Comparison of ENCODE assay signal across 8 cellular contexts in genomic region chr18:35231052-35231451, GRCh38. TPM values are rescaled to one million over a fixed set of nuclear protein-coding genes. Genes with fewer than 3 reads are reported as not detected.
DNase-seq lines count a peak whose midpoint lies in the region; ATAC-seq and TF ChIP-seq lines count a peak whose summit lies in the region.

No MANE protein-coding gene starts in this region.

- TF ChIP-seq RAD21 in Ishikawa (IDR thresholded peaks at IDR 0.05; ENCODE audit: low read depth), result peak; percentile 95

- CTCF ChIA-PET in naive thymus-derived CD4-positive, alpha-beta T cell (lab: Charles Lee), result interaction anchor here (0.6 to 3.4 kb wide), 8 partner anchors 11 to 328 kb away, joined by 3 to 14 read pairs (median 5); no protein-coding TSS in a partner anchor

- peak overlapping the region in 9 of 10 donors; percentile 1 to 71 (median 53) for H3K4me3 Mint-ChIP-seq in naive thymus-derived CD4-positive, alpha-beta T cell

- H3K27me3 ChIP-seq in esophagus squamous epithelium, result no peaks in the 10 kb centered on the region
- H3K27me3 ChIP-seq in naive thymus-derived CD4-positive, alpha-beta T cell (ENCODE audit: control insufficient read depth in 2 of 2, insufficient read depth in 2 of 2, low read length in 2 of 2), result no peaks in the 10 kb centered on the region

- POLR2A ChIA-PET in naive thymus-derived CD4-positive, alpha-beta T cell (lab: Charles Lee), result interaction anchor here (2.2 kb wide), 1 partner anchor 10 kb away, joined by 8 read pairs; the partner anchor contains the start of gene ZNF397

- peaks cover 0 to 4% (median 0%) of the 10 kb centered on the region in 3 donors for H3K4me1 ChIP-seq in esophagus squamous epithelium
- no peaks in the 10 kb centered on the region for H3K4me1 ChIP-seq in naive thymus-derived CD4-positive, alpha-beta T cell (ENCODE audit: control insufficient read depth in 2 of 2, insufficient read depth in 2 of 2, low read length in 2 of 2)

- intact Hi-C loops in esophagus squamous epithelium (cut with DNase I), result no loop called here
- intact Hi-C loops in naive thymus-derived CD4-positive, alpha-beta T cell (cut with micrococcal nuclease), result loop anchor here (1.0 to 5.0 kb wide), 13 partner anchors 9 to 1051 kb away; partner anchors contain the start of genes RMP24 (in 1 of the 2) and ZSCAN30 (in 1 of the 2)

- no peaks in the 10 kb centered on the region for H3K36me3 Mint-ChIP-seq in naive thymus-derived CD4-positive, alpha-beta T cell

- no peak for TF ChIP-seq EP300 in Ishikawa (IDR thresholded peaks at IDR 0.05; ENCODE audit: borderline replicate concordance)

- peak overlapping the region in 1 of 4 donors; percentile 40 for H3K4me3 ChIP-seq in esophagus squamous epithelium
- no peak overlapping the region for H3K4me3 ChIP-seq in naive thymus-derived CD4-positive, alpha-beta T cell (ENCODE audit: low read length)

- DNase-seq in COLO668 (lab: John Stamatoyannopoulos, UW; ENCODE audit: unreplicated experiment), result peak; percentile 79
- DNase-seq in OCI-M1 (lab: John Stamatoyannopoulos, UW), result peak; percentile 89
- DNase-seq in activated T-cell treated with anti-CD3 and anti-CD28 coated beads, Interleukin-2, amount 50 U/mL, for 1 hour, result peak; percentile 77
- peak; percentile 5 for DNase-seq in esophagus squamous epithelium (lab: John Stamatoyannopoulos, UW)
- DNase-seq in naive thymus-derived CD4-positive, alpha-beta T cell, result peak; percentile 49 to 80 (median 73)
- DNase-seq in stimulated activated CD8-positive, alpha-beta memory T cell treated with anti-CD3 and anti-CD28 coated beads, Interleukin-7, amount 100 ng/mL, for 48 hours (ENCODE audit: extremely low read depth in 1 of 2, low read depth in 1 of 2), result peak; percentile 40 to 54

- no peaks in the 10 kb centered on the region for H3K27me3 Mint-ChIP-seq in naive thymus-derived CD4-positive, alpha-beta T cell

- TF ChIP-seq POLR2A in esophagus squamous epithelium (IDR thresholded peaks at IDR 0.05), result no peak

- no peaks in the 10 kb centered on the region for H3K9me3 ChIP-seq in esophagus squamous epithelium
- no peaks in the 10 kb centered on the region for H3K9me3 ChIP-seq in naive thymus-derived CD4-positive, alpha-beta T cell (ENCODE audit: control insufficient read depth in 2 of 3, low read length in 3 of 3)

- 1% methylated on average over 6 of the region's 6 CpGs for WGBS in esophagus squamous epithelium, 2 donors

- H3K36me3 ChIP-seq in esophagus squamous epithelium, result no peaks in the 10 kb centered on the region
- H3K36me3 ChIP-seq in naive thymus-derived CD4-positive, alpha-beta T cell (ENCODE audit: control insufficient read depth in 2 of 3, insufficient read depth in 3 of 3, low read length in 3 of 3), result no peaks in the 10 kb centered on the region

- peaks cover 3 to 5% (median 4%) of the 10 kb centered on the region in 7 donors for H3K4me1 Mint-ChIP-seq in naive thymus-derived CD4-positive, alpha-beta T cell

- ATAC-seq in GM21423 (IDR thresholded peaks at IDR 0.05; ENCODE audit: unreplicated experiment), result peak; percentile 84
- peak; percentile 97 for ATAC-seq in naive thymus-derived CD4-positive, alpha-beta T cell

- H3K27ac Mint-ChIP-seq in naive thymus-derived CD4-positive, alpha-beta T cell, result peak overlapping the region in 1 of 9 donors; percentile 37

- peak; percentile 86 to 92 (median 88) for TF ChIP-seq CTCF in esophagus squamous epithelium (IDR thresholded peaks at IDR 0.05)

- no peak overlapping the region for H3K27ac ChIP-seq in esophagus squamous epithelium
- H3K27ac ChIP-seq in naive thymus-derived CD4-positive, alpha-beta T cell (ENCODE audit: low read depth, low read length), result no peak overlapping the region

- no peaks in the 10 kb centered on the region for H3K9me3 Mint-ChIP-seq in naive thymus-derived CD4-positive, alpha-beta T cell

TF ChIP-seq in Ishikawa, 13 proteins besides CTCF, POLR2A, EP300 and RAD21:
- TF ChIP-seq MAX (IDR thresholded peaks at IDR 0.05), result no peak
- TF ChIP-seq TAF1 (IDR thresholded peaks at IDR 0.05; ENCODE audit: low read depth), result no peak
- no peak for TF ChIP-seq USF1 (IDR thresholded peaks at IDR 0.05)
- TF ChIP-seq CREB1 (IDR thresholded peaks at IDR 0.05; ENCODE audit: low read depth), result no peak
- no peak for TF ChIP-seq NFIC (IDR thresholded peaks at IDR 0.05)
- TF ChIP-seq CEBPB (IDR thresholded peaks at IDR 0.05), result no peak
- TF ChIP-seq FOXM1 (IDR thresholded peaks at IDR 0.05; ENCODE audit: borderline replicate concordance, low read depth), result no peak

RNA-seq across cellular contexts. Expression of gene ZNF397, which starts 9.8 kb away (rescaled TPM):
- total RNA-seq in esophagus squamous epithelium, result 10 to 100 TPM; 10.4 to 24.2 (median 15.5) TPM
- total RNA-seq in naive thymus-derived CD4-positive, alpha-beta T cell, result 10 to 100 TPM; 12.1 to 59.1 (median 27.6) TPM
- polyA plus RNA-seq in naive thymus-derived CD4-positive, alpha-beta T cell, result 10 to 100 TPM in 1 of 2 donors, 1 to 10 TPM in 1; 9.0 to 14.0 TPM

RNA-seq across cellular contexts. Expression of gene ZSCAN30, which starts 59.0 kb away (rescaled TPM):
- 10 to 100 TPM in 1 of 4 donors, 1 to 10 TPM in 3; 4.1 to 14.9 (median 8.0) TPM for total RNA-seq in esophagus squamous epithelium
- 10 to 100 TPM; 14.0 to 23.2 (median 20.8) TPM for total RNA-seq in naive thymus-derived CD4-positive, alpha-beta T cell
- polyA plus RNA-seq in naive thymus-derived CD4-positive, alpha-beta T cell, result 1 to 10 TPM; 5.5 to 7.2 TPM

Comparison
In these comparisons a context has a peak if more than half of its experiments do, and no peak if none do; other contexts are left out.
1. DNase-seq: peak in every context shown above with its lines; median percentile 89 in OCI-M1; 79 in COLO668; 77 in activated T-cell treated with anti-CD3 and anti-CD28 coated beads, Interleukin-2, amount 50 U/mL, for 1 hour; 73 in naive thymus-derived CD4-positive, alpha-beta T cell; 47 in stimulated activated CD8-positive, alpha-beta memory T cell treated with anti-CD3 and anti-CD28 coated beads, Interleukin-7, amount 100 ng/mL, for 48 hours; 5 in esophagus squamous epithelium.